12 cellular contexts compared by ENCODE assay signal in the genomic region with DNA sequence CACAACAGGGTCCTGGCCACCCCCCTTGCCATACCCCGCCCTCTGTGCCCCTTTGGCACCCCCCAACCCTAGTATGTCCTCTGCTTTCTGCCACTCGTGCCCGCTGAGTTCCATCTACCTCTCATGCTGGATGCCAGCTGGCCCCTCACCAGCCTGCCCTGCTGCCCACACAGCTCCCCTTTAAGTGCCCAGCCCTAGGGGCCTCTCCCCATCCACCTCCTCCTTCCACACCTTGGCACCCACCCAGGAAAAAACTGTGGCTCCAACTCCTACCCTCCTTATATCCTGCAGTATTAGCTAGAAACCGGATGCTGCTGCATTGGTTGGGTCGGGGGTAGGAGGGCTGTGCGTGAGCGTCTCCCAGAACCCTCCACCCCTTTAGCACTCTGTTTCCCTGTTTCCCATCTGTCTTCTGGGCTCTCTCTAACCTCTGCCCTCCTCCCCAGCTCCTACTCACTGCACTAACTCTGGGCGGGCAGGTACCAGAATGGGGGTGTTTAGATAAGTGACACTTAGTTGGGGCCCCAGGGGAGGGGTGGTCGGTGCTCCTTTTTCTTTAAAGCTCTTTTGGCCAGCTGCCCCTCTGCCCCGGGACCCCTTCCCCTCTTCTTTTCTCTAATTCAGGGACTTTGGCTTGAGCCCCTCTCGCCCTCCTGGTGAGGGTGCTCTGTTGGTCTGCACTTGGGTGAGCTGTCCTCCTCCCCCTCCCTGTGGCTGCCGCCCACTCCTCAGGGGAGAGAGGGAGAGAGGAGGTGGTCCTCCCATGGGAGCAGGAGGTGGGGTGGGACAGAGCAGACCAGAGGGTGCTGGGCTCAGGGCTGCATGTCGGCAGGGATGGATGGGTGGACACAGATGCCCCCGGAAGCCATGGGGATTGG. TPM values are rescaled to one million over a fixed set of nuclear protein-coding genes. Genes with fewer than 3 reads are reported as not detected.
DNase-seq lines count a peak whose midpoint lies in the region; ATAC-seq and TF ChIP-seq lines count a peak whose summit lies in the region.
"Had no signal": no experiment of that assay in that cellular context is flagged by ENCODE, and none has a peak within 500 bp of the region (broad histone marks: within the 10 kb centered on the region; RNA-seq: fewer than 3 reads in every experiment).

No MANE protein-coding gene starts in this region.

- no peak for TF ChIP-seq POLR2A in gastroesophageal sphincter (IDR thresholded peaks at IDR 0.05)

- peaks cover 0 to 87% of the 10 kb centered on the region in 2 donors for H3K36me3 ChIP-seq in gastroesophageal sphincter

- H3K4me1 ChIP-seq in gastroesophageal sphincter = peaks cover 8 to 82% (median 53%) of the 10 kb centered on the region in 3 donors

- no peaks in the 10 kb centered on the region for H3K27me3 ChIP-seq in gastroesophageal sphincter

- WGBS in gastroesophageal sphincter (ENCODE audit: low coverage in 1 of 2), 2 donors = 31 to 33% methylated on average over 5 to 10 of the region's 14 CpGs

- DNase-seq in Right ventricle myocardium inferior (ENCODE audit: missing footprints) (no peak), cardiac septum (ENCODE audit: low spot score) (no peak), sciatic nerve (ENCODE audit: low spot score) (no peak), T-helper 9 cell (no peak), NCI-H2029 treated with DMSO at 0.1 percent for 48 hours (lab: John Stamatoyannopoulos, UW) (no peak), cortex of kidney (lab: John Stamatoyannopoulos, UW) (no peak), NCI-H128 (lab: John Stamatoyannopoulos, UW; ENCODE audit: unreplicated experiment) (no peak)
- DNase-seq: activated CD4-positive, alpha-beta T cell treated with anti-CD3 and anti-CD28 coated beads for 4 hours; effector memory CD4-positive, alpha-beta T cell; NCI-H2171 treated with DMSO at 0.1 percent for 48 hours; trophoblast cell had no signal

- H3K4me3 ChIP-seq in gastroesophageal sphincter = no peak overlapping the region

- no peak for TF ChIP-seq CTCF in gastroesophageal sphincter (IDR thresholded peaks at IDR 0.05)

- TF ChIP-seq EP300 in gastroesophageal sphincter (IDR thresholded peaks at IDR 0.05) = no peak

- intact Hi-C loops in Right ventricle myocardium inferior (cut with DNase I) (no loop called here), cardiac septum (cut with DNase I) (no loop called here), sciatic nerve (cut with DNase I) (no loop called here)

- H3K9me3 ChIP-seq in gastroesophageal sphincter = no peaks in the 10 kb centered on the region

- ATAC-seq in Right ventricle myocardium inferior (peak; percentile 12), gastroesophageal sphincter (no peak), sciatic nerve (peak; percentile 12)

- H3K27ac ChIP-seq in gastroesophageal sphincter = peak overlapping the region; percentile 29 to 99 (median 98)

RNA-seq across cellular contexts. Expression of a gene that starts 9.9 kb away (rescaled TPM):
- total RNA-seq in Right ventricle myocardium inferior (24.9 TPM), cardiac septum (25.8 TPM), gastroesophageal sphincter (10 to 100 TPM in 3 of 4 donors, 1 to 10 TPM in 1; 1.5 to 20.4 (median 18.3) TPM), sciatic nerve (69.8 TPM)

RNA-seq across cellular contexts. Expression of a gene that starts 27.7 kb away (rescaled TPM):
- 88.3 TPM for total RNA-seq in Right ventricle myocardium inferior
- total RNA-seq in cardiac septum = 66.8 TPM
- total RNA-seq in gastroesophageal sphincter = 100 to 1,000 TPM in 2 of 4 donors, 10 to 100 TPM in 2; 84.8 to 133 (median 102) TPM
- 72.0 TPM for total RNA-seq in sciatic nerve

RNA-seq across cellular contexts. Expression of a gene that starts 31.3 kb away (rescaled TPM):
- 51.4 TPM for total RNA-seq in Right ventricle myocardium inferior
- 53.7 TPM for total RNA-seq in cardiac septum
- 100 to 1,000 TPM in 1 of 4 donors, 10 to 100 TPM in 3; 67.0 to 107 (median 88.1) TPM for total RNA-seq in gastroesophageal sphincter
- 108 TPM for total RNA-seq in sciatic nerve

RNA-seq across cellular contexts. Expression of a gene that starts 36.3 kb away (rescaled TPM):
- total RNA-seq in Right ventricle myocardium inferior = 53.9 TPM
- 56.4 TPM for total RNA-seq in cardiac septum
- 10 to 100 TPM; 42.1 to 57.9 (median 50.3) TPM for total RNA-seq in gastroesophageal sphincter
- total RNA-seq in sciatic nerve = 74.7 TPM

RNA-seq across cellular contexts. Expression of a gene that starts 49.9 kb away (rescaled TPM):
- total RNA-seq in Right ventricle myocardium inferior (49.1 TPM), cardiac septum (54.8 TPM), gastroesophageal sphincter (100 to 1,000 TPM in 1 of 4 donors, 10 to 100 TPM in 3; 63.1 to 114 (median 89.1) TPM), sciatic nerve (135 TPM)
